8 cellular contexts compared by ENCODE assay signal in genomic region chr3:189233225-189233858, GRCh38.
DNase-seq lines count a peak whose midpoint lies in the region; ATAC-seq and TF ChIP-seq lines count a peak whose summit lies in the region.

No MANE protein-coding gene starts in this region.

- H3K27ac ChIP-seq in prostate gland: no peak overlapping the region

- H3K27me3 ChIP-seq in prostate gland (replicated peaks; ENCODE audit: insufficient read depth): no peaks in the 10 kb centered on the region

- no peaks in the 10 kb centered on the region for H3K4me1 ChIP-seq in prostate gland (replicated peaks)

- H3K4me3 ChIP-seq in GM12864 (ENCODE audit: low read depth, low read length) (no peak overlapping the region), prostate gland (no peak overlapping the region)

- H3K9me3 ChIP-seq in prostate gland: no peaks in the 10 kb centered on the region

- H3K27ac Mint-ChIP-seq in activated T-helper 17 cell treated with anti-CD3 and anti-CD28 coated beads, Interleukin-2, amount 50 U/mL, for 72 hours: no peak overlapping the region
- H3K27ac Mint-ChIP-seq in stimulated activated memory B cell treated with anti-CD40 and anti-IgM and Interleukin-4, amounts not matched to agents 10 μg/mL and 1 μg/mL and 100 μg/mL, for 72 hours: no peak overlapping the region

- TF ChIP-seq POLR2A in prostate gland (IDR thresholded peaks at IDR 0.05): no peak

- no peak overlapping the region for H3K4me3 Mint-ChIP-seq in activated T-helper 17 cell treated with anti-CD3 and anti-CD28 coated beads, Interleukin-2, amount 50 U/mL, for 72 hours
- H3K4me3 Mint-ChIP-seq in stimulated activated memory B cell treated with anti-CD40 and anti-IgM and Interleukin-4, amounts not matched to agents 10 μg/mL and 1 μg/mL and 100 μg/mL, for 72 hours: no peak overlapping the region

- H3K9me3 Mint-ChIP-seq in activated T-helper 17 cell treated with anti-CD3 and anti-CD28 coated beads, Interleukin-2, amount 50 U/mL, for 72 hours: no peaks in the 10 kb centered on the region
- no peaks in the 10 kb centered on the region for H3K9me3 Mint-ChIP-seq in stimulated activated memory B cell treated with anti-CD40 and anti-IgM and Interleukin-4, amounts not matched to agents 10 μg/mL and 1 μg/mL and 100 μg/mL, for 72 hours

- DNase-seq in ACHN (peak; percentile 42), GM12864 (ENCODE audit: low read depth) (no peak), NCI-H2171 treated with DMSO at 0.1 percent for 48 hours (lab: John Stamatoyannopoulos, UW) (peak; percentile 80), head of caudate nucleus (peak; percentile 3 to 79 (median 54)), prostate gland (ENCODE audit: low spot score) (peak; percentile 60)

- H3K27me3 Mint-ChIP-seq in activated T-helper 17 cell treated with anti-CD3 and anti-CD28 coated beads, Interleukin-2, amount 50 U/mL, for 72 hours: no peaks in the 10 kb centered on the region
- H3K27me3 Mint-ChIP-seq in stimulated activated memory B cell treated with anti-CD40 and anti-IgM and Interleukin-4, amounts not matched to agents 10 μg/mL and 1 μg/mL and 100 μg/mL, for 72 hours: peaks cover 19% of the 10 kb centered on the region

- H3K36me3 ChIP-seq in prostate gland: no peaks in the 10 kb centered on the region

- 39% methylated on average over 5 of the region's 5 CpGs for WGBS in prostate gland

- H3K36me3 Mint-ChIP-seq in activated T-helper 17 cell treated with anti-CD3 and anti-CD28 coated beads, Interleukin-2, amount 50 U/mL, for 72 hours (ENCODE audit: low read depth): no peaks in the 10 kb centered on the region
- H3K36me3 Mint-ChIP-seq in stimulated activated memory B cell treated with anti-CD40 and anti-IgM and Interleukin-4, amounts not matched to agents 10 μg/mL and 1 μg/mL and 100 μg/mL, for 72 hours: no peaks in the 10 kb centered on the region

- ATAC-seq in activated T-helper 17 cell treated with anti-CD3 and anti-CD28 coated beads, Interleukin-2, amount 50 U/mL, for 72 hours (replicated peaks): peak; percentile 40
- no peak for ATAC-seq in stimulated activated memory B cell treated with anti-CD40 and anti-IgM and Interleukin-4, amounts not matched to agents 10 μg/mL and 1 μg/mL and 100 μg/mL, for 72 hours
- no peak for ATAC-seq in HG02610 (IDR thresholded peaks at IDR 0.05; ENCODE audit: unreplicated experiment)

- H3K4me1 Mint-ChIP-seq in activated T-helper 17 cell treated with anti-CD3 and anti-CD28 coated beads, Interleukin-2, amount 50 U/mL, for 72 hours: peaks cover 5% of the 10 kb centered on the region
- peaks cover 24% of the 10 kb centered on the region for H3K4me1 Mint-ChIP-seq in stimulated activated memory B cell treated with anti-CD40 and anti-IgM and Interleukin-4, amounts not matched to agents 10 μg/mL and 1 μg/mL and 100 μg/mL, for 72 hours

- in situ Hi-C loops in ACHN (cut with HindIII; ENCODE audit: low pct_ligation_motif_present, low pct_unique_long_range_greater_than_20kb, low sequenced_read_pairs): no loop called here

- TF ChIP-seq CTCF in GM12864 (IDR thresholded peaks at IDR 0.05; ENCODE audit: low read depth, low read length, missing control alignments) (peak; percentile 51), prostate gland (IDR thresholded peaks at IDR 0.05) (peak; percentile 28 to 72 (median 63))

- intact Hi-C loops in head of caudate nucleus (cut with DNase I) (no loop called here), prostate gland (cut with DNase I) (no loop called here)
